6 cellular contexts compared by ENCODE assay signal in the genomic region with DNA sequence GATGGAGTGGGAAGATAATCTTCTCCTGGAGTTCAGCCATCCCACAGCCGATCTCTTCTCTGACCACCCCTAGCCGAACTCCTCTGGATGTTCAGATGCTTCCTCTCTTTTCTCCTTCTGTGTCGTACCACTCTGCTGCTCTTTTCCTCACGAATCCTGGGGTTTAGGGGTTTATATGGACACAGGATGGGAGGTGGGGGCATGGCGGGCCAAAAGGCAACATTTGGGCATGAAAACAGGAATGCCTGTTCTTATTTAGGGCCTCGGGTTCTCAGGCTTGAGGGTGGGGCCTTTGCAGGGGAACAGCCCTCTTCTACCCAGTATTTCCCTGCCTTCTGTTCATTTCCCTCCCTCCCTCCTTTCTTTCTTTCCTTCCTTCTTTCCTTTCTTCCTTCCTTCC.
"Had no signal": no experiment of that assay in that cellular context is flagged by ENCODE, and none has a peak within 500 bp of the region (broad histone marks: within the 10 kb centered on the region; RNA-seq: fewer than 3 reads in every experiment).

No MANE protein-coding gene starts in this region.

- DNase-seq: IMR-90, KBM-7, KG1 had no signal

- H3K36me3 Mint-ChIP-seq: IgD-negative memory B cell had no signal

- H3K27me3 Mint-ChIP-seq: IgD-negative memory B cell had no signal

- H3K4me3 Mint-ChIP-seq: IgD-negative memory B cell had no signal

- H3K4me1 Mint-ChIP-seq: IgD-negative memory B cell had no signal

- H3K4me3 ChIP-seq: K562 had no signal

- H3K27ac ChIP-seq: HL-60 had no signal
